Comparison of ENCODE assay signal across 29 cellular contexts in genomic region chr3:84877092-84877491, GRCh38.
"Had no signal": no experiment of that assay in that cellular context is flagged by ENCODE, and none has a peak within 500 bp of the region (broad histone marks: within the 10 kb centered on the region; RNA-seq: fewer than 3 reads in every experiment).

No MANE protein-coding gene starts in this region.

- H3K36me3 Mint-ChIP-seq: naive B cell; naive thymus-derived CD8-positive, alpha-beta T cell; stimulated activated memory B cell treated with anti-CD40 and anti-IgM and Interleukin-4, amounts not matched to agents 10 μg/mL and 1 μg/mL and 100 μg/mL, for 72 hours; type B pancreatic cell had no signal

- H3K4me3 Mint-ChIP-seq: naive B cell; naive thymus-derived CD8-positive, alpha-beta T cell; natural killer cell treated with Interleukin-12 subunit alpha and Interleukin-12 subunit beta and Interleukin-15 and Interleukin-18, amount 100 ng/mL, for 72 hours; nephron progenitor cell; neural crest cell; stimulated activated memory B cell treated with anti-CD40 and anti-IgM and Interleukin-4, amounts not matched to agents 10 μg/mL and 1 μg/mL and 100 μg/mL, for 72 hours; stimulated activated naive CD8-positive, alpha-beta T cell treated with anti-CD3 and anti-CD28 coated beads, Interleukin-15, amount 100 ng/mL, for 72 hours; type B pancreatic cell had no signal

- H3K27ac ChIP-seq: neutrophil, pancreas, psoas muscle, right lobe of liver, sigmoid colon, spleen, suprapubic skin, testis, tibial artery, transverse colon, uterus had no signal

- H3K27ac Mint-ChIP-seq: naive B cell; naive thymus-derived CD8-positive, alpha-beta T cell; natural killer cell treated with Interleukin-12 subunit alpha and Interleukin-12 subunit beta and Interleukin-15 and Interleukin-18, amount 100 ng/mL, for 72 hours; nephron progenitor cell; stimulated activated memory B cell treated with anti-CD40 and anti-IgM and Interleukin-4, amounts not matched to agents 10 μg/mL and 1 μg/mL and 100 μg/mL, for 72 hours; stimulated activated naive CD8-positive, alpha-beta T cell treated with anti-CD3 and anti-CD28 coated beads, Interleukin-15, amount 100 ng/mL, for 72 hours; type B pancreatic cell had no signal

- H3K27me3 ChIP-seq: neutrophil, pancreas, right lobe of liver, sigmoid colon, spleen, suprapubic skin, testis, tibial artery, transverse colon, uterus had no signal

- H3K9me3 Mint-ChIP-seq: nephron progenitor cell, neural crest cell, type B pancreatic cell had no signal

- DNase-seq: naive B cell; naive thymus-derived CD8-positive, alpha-beta T cell; nephron progenitor cell; nucleus accumbens; pancreas; psoas muscle; right cardiac atrium; right lobe of liver; sigmoid colon; spleen; stimulated activated CD4-positive, alpha-beta T cell treated with anti-CD3 and anti-CD28 coated beads, Interleukin-12 subunit alpha, Interleukin-12 subunit beta, amount 100 ng/mL, for 4 hours; stimulated activated CD4-positive, alpha-beta T cell treated with anti-CD3 and anti-CD28 coated beads, Interleukin-1b, Interleukin-23, amount 100 ng/mL, for 48 hours; stimulated activated CD4-positive, alpha-beta T cell treated with anti-CD3 and anti-CD28 coated beads, Interleukin-4, amount 100 ng/mL, for 1 hour; stimulated activated CD4-positive, alpha-beta T cell treated with anti-CD3 and anti-CD28 coated beads, Interleukin-4, amount 100 ng/mL, for 4 hours; stimulated activated CD8-positive, alpha-beta memory T cell treated with anti-CD3 and anti-CD28 coated beads, Interleukin-4, amount 100 ng/mL, for 48 hours; stimulated activated naive CD8-positive, alpha-beta T cell treated with anti-CD3 and anti-CD28 coated beads, Interleukin-15, amount 100 ng/mL, for 72 hours; stimulated activated naive CD8-positive, alpha-beta T cell treated with anti-CD3 and anti-CD28 coated beads, Interleukin-15, Interleukin-2, amounts not matched to agents 100 U/mL and 50 U/mL, for 24 hours; substantia nigra; testis; tibial artery; transverse colon; uterus had no signal

- H3K4me1 ChIP-seq: pancreas, psoas muscle, right lobe of liver, sigmoid colon, spleen, suprapubic skin, testis, tibial artery, transverse colon, uterus had no signal

- H3K27me3 Mint-ChIP-seq: naive B cell; naive thymus-derived CD8-positive, alpha-beta T cell; natural killer cell treated with Interleukin-12 subunit alpha and Interleukin-12 subunit beta and Interleukin-15 and Interleukin-18, amount 100 ng/mL, for 72 hours; stimulated activated memory B cell treated with anti-CD40 and anti-IgM and Interleukin-4, amounts not matched to agents 10 μg/mL and 1 μg/mL and 100 μg/mL, for 72 hours; stimulated activated naive CD8-positive, alpha-beta T cell treated with anti-CD3 and anti-CD28 coated beads, Interleukin-15, amount 100 ng/mL, for 72 hours; type B pancreatic cell had no signal

- FAIRE-seq: pancreas had no signal

- H3K4me1 Mint-ChIP-seq: naive B cell; naive thymus-derived CD8-positive, alpha-beta T cell; nephron progenitor cell; neural crest cell; stimulated activated memory B cell treated with anti-CD40 and anti-IgM and Interleukin-4, amounts not matched to agents 10 μg/mL and 1 μg/mL and 100 μg/mL, for 72 hours; stimulated activated naive CD8-positive, alpha-beta T cell treated with anti-CD3 and anti-CD28 coated beads, Interleukin-15, amount 100 ng/mL, for 72 hours had no signal

- H3K4me2 ChIP-seq: smooth muscle cell had no signal

- H3K9me3 ChIP-seq: neutrophil, pancreas, psoas muscle, right lobe of liver, sigmoid colon, testis, tibial artery, transverse colon, uterus had no signal

- H3K4me3 ChIP-seq: pancreas, psoas muscle, right lobe of liver, sigmoid colon, smooth muscle cell, spleen, suprapubic skin, testis, tibial artery, transverse colon, uterus had no signal

- H3K36me3 ChIP-seq: neutrophil, pancreas, right lobe of liver, sigmoid colon, spleen, suprapubic skin, tibial artery, transverse colon, uterus had no signal
